Comparison of ENCODE assay signal across 8 cellular contexts in the genomic region with DNA sequence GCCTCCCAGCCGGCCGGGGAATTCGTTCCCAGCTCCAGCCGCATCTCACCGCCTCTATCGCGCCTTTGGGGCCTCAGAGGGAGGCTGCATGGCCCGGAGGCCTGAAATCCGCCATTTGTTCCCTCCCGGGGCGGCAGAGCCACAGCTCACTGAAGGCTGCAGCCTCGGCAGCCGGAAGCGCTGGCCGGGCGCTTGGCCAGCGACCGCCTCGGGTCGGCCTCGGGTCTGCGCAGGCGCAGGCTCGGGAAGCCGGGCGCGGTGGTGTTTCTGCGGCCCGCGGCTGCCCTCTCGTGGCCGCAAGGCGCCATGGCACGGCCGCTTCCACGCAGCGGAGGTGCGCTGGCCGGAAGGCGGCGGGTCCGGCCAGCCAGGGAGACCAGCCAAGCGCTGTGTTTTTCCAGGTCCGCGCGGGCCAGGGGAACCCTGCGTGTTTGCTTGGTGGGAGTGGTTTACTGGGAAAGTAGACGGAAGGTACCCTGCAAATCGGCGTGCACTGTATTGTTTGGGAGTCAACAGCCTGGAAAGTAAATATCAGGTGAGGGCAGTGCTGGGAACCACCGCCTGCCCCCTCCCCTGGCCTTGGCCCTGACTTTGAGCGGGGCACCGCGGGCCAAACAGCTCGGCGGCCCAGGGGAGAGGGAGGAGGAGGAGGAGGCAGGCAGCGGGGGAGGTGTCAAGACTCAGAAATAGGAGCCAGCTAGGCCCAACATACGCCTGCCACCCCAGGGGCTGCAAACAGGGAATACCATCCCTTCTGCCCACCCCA. TPM values are rescaled to one million over a fixed set of nuclear protein-coding genes. Genes with fewer than 3 reads are reported as not detected.
DNase-seq lines count a peak whose midpoint lies in the region; ATAC-seq and TF ChIP-seq lines count a peak whose summit lies in the region.

No MANE protein-coding gene starts in this region.

- ATAC-seq in gastroesophageal sphincter = peak; percentile 86

- H3K36me3 ChIP-seq in H7 (replicated peaks; ENCODE audit: control insufficient read depth, insufficient read depth, low read length) (no peaks in the 10 kb centered on the region), Loucy (ENCODE audit: insufficient read depth, low read length) (no peaks in the 10 kb centered on the region), gastroesophageal sphincter (no peaks in the 10 kb centered on the region), suprapubic skin (no peaks in the 10 kb centered on the region)

- peaks cover 59% of the 10 kb centered on the region for H3K27me3 ChIP-seq in H7 (ENCODE audit: control insufficient read depth, insufficient read depth, low read length)
- H3K27me3 ChIP-seq in Loucy (ENCODE audit: insufficient read depth, low read length, poor library complexity, severe bottlenecking) = no peaks in the 10 kb centered on the region
- no peaks in the 10 kb centered on the region for H3K27me3 ChIP-seq in gastroesophageal sphincter
- no peaks in the 10 kb centered on the region for H3K27me3 ChIP-seq in suprapubic skin

- in situ Hi-C loops in SK-MEL-5 (cut with HindIII; ENCODE audit: low pct_unique_long_range_greater_than_20kb, low sequenced_read_pairs) = no loop called here

- H3K9me3 ChIP-seq in Loucy (ENCODE audit: insufficient read depth, low read depth, low read length) = no peaks in the 10 kb centered on the region
- no peaks in the 10 kb centered on the region for H3K9me3 ChIP-seq in gastroesophageal sphincter
- H3K9me3 ChIP-seq in suprapubic skin = no peaks in the 10 kb centered on the region

- CTCF ChIA-PET in activated naive CD4-positive, alpha-beta T cell treated with anti-CD3 and anti-CD28 coated beads, Interleukin-2, amount 10 ng/mL, durations not matched to agents 7 days and 5 days (lab: Charles Lee) = interaction anchor here (0.6 to 9.9 kb wide), 38 partner anchors 8 to 383 kb away, joined by 3 to 215 read pairs (median 5); partner anchors contain the start of gene CD34

- DNase-seq in GF-D8 (lab: John Stamatoyannopoulos, UW) (peak; percentile 37), H7 (peak; percentile 98), SK-MEL-5 (ENCODE audit: low read depth, low spot score) (peak; percentile 84), occipital lobe (lab: John Stamatoyannopoulos, UW) (peak; percentile 83), suprapubic skin (ENCODE audit: low spot score in 2 of 2) (peak; percentile 93 to 94)
- DNase-seq in activated naive CD4-positive, alpha-beta T cell treated with anti-CD3 and anti-CD28 coated beads, Interleukin-2, amount 10 ng/mL, durations not matched to agents 7 days and 5 days = peak; percentile 85

- H3K4me1 Mint-ChIP-seq in activated naive CD4-positive, alpha-beta T cell treated with anti-CD3 and anti-CD28 coated beads, Interleukin-2, amount 10 ng/mL, durations not matched to agents 7 days and 5 days = peaks cover 14% of the 10 kb centered on the region

- peak overlapping the region; percentile 76 for H3K4me2 ChIP-seq in Loucy (ENCODE audit: low read depth, low read length, poor library complexity, severe bottlenecking)

- peaks cover 60% of the 10 kb centered on the region for H3K27me3 Mint-ChIP-seq in activated naive CD4-positive, alpha-beta T cell treated with anti-CD3 and anti-CD28 coated beads, Interleukin-2, amount 10 ng/mL, durations not matched to agents 7 days and 5 days

- H3K9ac ChIP-seq in Loucy (ENCODE audit: low read depth, low read length, poor library complexity, severe bottlenecking) = peak overlapping the region; percentile 72

- TF ChIP-seq EP300 in gastroesophageal sphincter (IDR thresholded peaks at IDR 0.05) = no peak
- no peak for TF ChIP-seq EP300 in suprapubic skin (IDR thresholded peaks at IDR 0.05)

- H3K4me3 ChIP-seq in H7 (ENCODE audit: insufficient read depth, low read depth, low read length) (peak overlapping the region; percentile 68), Loucy (ENCODE audit: low read length, poor library complexity, severe bottlenecking) (peak overlapping the region; percentile 59), gastroesophageal sphincter (peak overlapping the region; percentile 57 to 68), suprapubic skin (peak overlapping the region; percentile 66)

- no peaks in the 10 kb centered on the region; the same call in 1 of the 2 replicates for H3K79me2 ChIP-seq in Loucy (ENCODE audit: insufficient read depth, low read length)

- H3K9me3 Mint-ChIP-seq in activated naive CD4-positive, alpha-beta T cell treated with anti-CD3 and anti-CD28 coated beads, Interleukin-2, amount 10 ng/mL, durations not matched to agents 7 days and 5 days = no peaks in the 10 kb centered on the region

- TF ChIP-seq CTCF in Loucy (conservative IDR thresholded peaks at IDR 0.05; ENCODE audit: low read length) (peak; percentile 87), gastroesophageal sphincter (IDR thresholded peaks at IDR 0.05) (peak; percentile 99 to 100 (median 100)), suprapubic skin (IDR thresholded peaks at IDR 0.05) (peak; percentile 100)

- peak overlapping the region; percentile 71 to 97 (median 92) for H3K27ac ChIP-seq in gastroesophageal sphincter
- peak overlapping the region; percentile 94 for H3K27ac ChIP-seq in suprapubic skin

- H3F3A ChIP-seq in Loucy (ENCODE audit: low read depth) = no peaks in the 10 kb centered on the region

- H3K4me1 ChIP-seq in Loucy (ENCODE audit: insufficient read depth, low read length, poor library complexity, severe bottlenecking) (peaks cover 16% of the 10 kb centered on the region), gastroesophageal sphincter (peaks cover 0 to 62% (median 10%) of the 10 kb centered on the region in 3 donors), suprapubic skin (peaks cover 40% of the 10 kb centered on the region)

- WGBS in gastroesophageal sphincter (ENCODE audit: low coverage in 1 of 2), 2 donors = 4 to 8% methylated on average over 10 to 15 of the region's 58 CpGs
- 4% methylated on average over 25 of the region's 58 CpGs for WGBS in suprapubic skin

- TF ChIP-seq POLR2A in gastroesophageal sphincter (IDR thresholded peaks at IDR 0.05) (peak; percentile 84 to 91), suprapubic skin (IDR thresholded peaks at IDR 0.05) (peak; percentile 27 to 85)

- no peaks in the 10 kb centered on the region for H3K9me2 ChIP-seq in Loucy (replicated peaks; ENCODE audit: low read depth, low read length)

- no peaks in the 10 kb centered on the region for H4K20me1 ChIP-seq in Loucy (ENCODE audit: insufficient read depth, low read length, poor library complexity, severe bottlenecking)

- H3K27ac Mint-ChIP-seq in activated naive CD4-positive, alpha-beta T cell treated with anti-CD3 and anti-CD28 coated beads, Interleukin-2, amount 10 ng/mL, durations not matched to agents 7 days and 5 days = peak overlapping the region; percentile 11

- peak overlapping the region; percentile 75 for H3K4me3 Mint-ChIP-seq in activated naive CD4-positive, alpha-beta T cell treated with anti-CD3 and anti-CD28 coated beads, Interleukin-2, amount 10 ng/mL, durations not matched to agents 7 days and 5 days

- no peaks in the 10 kb centered on the region for H3K36me3 Mint-ChIP-seq in activated naive CD4-positive, alpha-beta T cell treated with anti-CD3 and anti-CD28 coated beads, Interleukin-2, amount 10 ng/mL, durations not matched to agents 7 days and 5 days

- H2AFZ ChIP-seq in Loucy (ENCODE audit: low read length) = peak overlapping the region; percentile 88

RNA-seq across cellular contexts. Expression of gene CD34, which starts 52.7 kb away (rescaled TPM):
- not detected in 2 replicates for total RNA-seq in H7 (2014; rRNA removed; shearing (Covaris generic))
- 0.21 TPM in 1 of 2 replicates, not detected in the other for total RNA-seq in SK-MEL-5 (2014; rRNA removed; shearing (Covaris generic))
- 0.10 and 0.12 TPM in 2 replicates for polyA plus RNA-seq in SK-MEL-5 (2015; cell fraction: cytosol; rRNA removed)
- not detected in 2 replicates for polyA plus RNA-seq in SK-MEL-5 (2015; cell fraction: nucleus; rRNA removed)
- total RNA-seq in gastroesophageal sphincter (100 to 1,000 TPM in 1 of 4 donors, 10 to 100 TPM in 3; 38.9 to 114 (median 62.1) TPM), occipital lobe (1.6 TPM), suprapubic skin (10 to 100 TPM; 11.1 to 31.1 (median 17.1) TPM)

Comparison
In these comparisons a context has a peak if more than half of its experiments do, and no peak if none do; other contexts are left out.
1. Peak in every context shown above with its lines: DNase-seq, ATAC-seq, H3K4me3 ChIP-seq and H3K27ac ChIP-seq.
2. DNase-seq: peak in every context shown above with its lines; median percentile 98 in H7; 94 in suprapubic skin; 85 in activated naive CD4-positive, alpha-beta T cell treated with anti-CD3 and anti-CD28 coated beads, Interleukin-2, amount 10 ng/mL, durations not matched to agents 7 days and 5 days; 84 in SK-MEL-5; 83 in occipital lobe; 37 in GF-D8.